In the genomic region with DNA sequence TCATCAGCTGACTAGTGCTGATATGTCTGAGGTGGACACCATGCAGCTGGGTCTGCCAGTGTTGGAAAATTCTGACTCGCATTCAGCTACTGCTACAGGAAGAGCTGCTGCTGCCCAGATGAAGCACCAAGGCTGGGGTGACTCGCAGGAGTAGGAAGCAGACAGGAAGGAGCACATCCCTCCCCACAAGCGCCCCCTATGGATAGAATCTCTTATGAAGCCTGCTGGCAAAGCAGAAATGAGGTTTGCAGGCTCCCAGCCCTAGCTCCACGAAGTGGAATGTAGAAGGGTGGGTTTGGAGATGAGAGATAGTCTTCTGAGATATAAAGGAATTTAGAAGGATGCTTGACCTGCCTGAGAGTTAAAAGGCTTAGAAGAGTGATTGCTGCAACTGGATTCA, we compare ENCODE assay signal across 12 cellular contexts.
DNase-seq lines count a peak whose midpoint lies in the region; TF ChIP-seq lines count a peak whose summit lies in the region.
"Had no signal": no experiment of that assay in that cellular context is flagged by ENCODE, and none has a peak within 500 bp of the region (broad histone marks: within the 10 kb centered on the region; RNA-seq: fewer than 3 reads in every experiment).

No MANE protein-coding gene starts in this region.

- no peaks in the 10 kb centered on the region for H3K36me3 Mint-ChIP-seq in glutamatergic neuron (ENCODE audit: unreplicated experiment)
- H3K36me3 Mint-ChIP-seq: activated naive CD8-positive, alpha-beta T cell treated with anti-CD3 and anti-CD28 coated beads for 36 hours had no signal

- TF ChIP-seq EP300 in suprapubic skin (IDR thresholded peaks at IDR 0.05) = no peak

- H3K4me3 Mint-ChIP-seq in glutamatergic neuron (ENCODE audit: unreplicated experiment) = no peak overlapping the region
- H3K4me3 Mint-ChIP-seq: activated naive CD8-positive, alpha-beta T cell treated with anti-CD3 and anti-CD28 coated beads for 36 hours had no signal

- H3K9me3 Mint-ChIP-seq in glutamatergic neuron (ENCODE audit: unreplicated experiment) = no peaks in the 10 kb centered on the region
- H3K9me3 Mint-ChIP-seq: activated naive CD8-positive, alpha-beta T cell treated with anti-CD3 and anti-CD28 coated beads for 36 hours had no signal

- H3K27me3 ChIP-seq in esophagus squamous epithelium (no peaks in the 10 kb centered on the region), suprapubic skin (no peaks in the 10 kb centered on the region)

- H3K4me3 ChIP-seq in GM12864 (ENCODE audit: low read depth, low read length) (no peak overlapping the region), esophagus squamous epithelium (no peak overlapping the region), suprapubic skin (no peak overlapping the region)
- H3K4me3 ChIP-seq: prostate gland had no signal

- DNase-seq in GM12864 (ENCODE audit: low read depth) = no peak
- peak; percentile 1 for DNase-seq in NCI-H82 treated with DMSO at 0.1 percent for 48 hours (lab: John Stamatoyannopoulos, UW; ENCODE audit: unreplicated experiment)
- no peak for DNase-seq in esophagus squamous epithelium (lab: John Stamatoyannopoulos, UW)
- no peak for DNase-seq in NOMO-1 (lab: John Stamatoyannopoulos, UW; ENCODE audit: unreplicated experiment in 2 of 2)
- DNase-seq in suprapubic skin (ENCODE audit: low spot score in 2 of 2) = no peak
- no peak for DNase-seq in glutamatergic neuron
- DNase-seq in NCI-H526 treated with DMSO at 0.1 percent for 48 hours (lab: John Stamatoyannopoulos, UW) = no peak
- DNase-seq: activated CD4-positive, CD25-positive, alpha-beta regulatory T cell; activated naive CD8-positive, alpha-beta T cell treated with anti-CD3 and anti-CD28 coated beads for 36 hours; NCI-H1105 treated with DMSO at 0.1 percent for 48 hours had no signal

- H3K36me3 ChIP-seq in esophagus squamous epithelium (no peaks in the 10 kb centered on the region), suprapubic skin (no peaks in the 10 kb centered on the region)
- H3K36me3 ChIP-seq: prostate gland had no signal

- H3K4me1 ChIP-seq in esophagus squamous epithelium (peaks cover 4 to 48% (median 9%) of the 10 kb centered on the region in 3 donors), suprapubic skin (peaks cover 30% of the 10 kb centered on the region)
- H3K4me1 ChIP-seq: prostate gland had no signal

- no peak overlapping the region for H3K27ac Mint-ChIP-seq in glutamatergic neuron (ENCODE audit: unreplicated experiment)
- H3K27ac Mint-ChIP-seq: activated naive CD8-positive, alpha-beta T cell treated with anti-CD3 and anti-CD28 coated beads for 36 hours had no signal

- H3K27me3 Mint-ChIP-seq in glutamatergic neuron (ENCODE audit: unreplicated experiment) = no peaks in the 10 kb centered on the region
- H3K27me3 Mint-ChIP-seq: activated naive CD8-positive, alpha-beta T cell treated with anti-CD3 and anti-CD28 coated beads for 36 hours had no signal

- H3K4me1 Mint-ChIP-seq in glutamatergic neuron (ENCODE audit: low read depth, unreplicated experiment) = no peaks in the 10 kb centered on the region
- H3K4me1 Mint-ChIP-seq: activated naive CD8-positive, alpha-beta T cell treated with anti-CD3 and anti-CD28 coated beads for 36 hours had no signal

- peak; percentile 41 for TF ChIP-seq CTCF in 22Rv1 (IDR thresholded peaks at IDR 0.05)
- TF ChIP-seq CTCF in GM12864 (IDR thresholded peaks at IDR 0.05; ENCODE audit: low read depth, low read length, missing control alignments) = peak; percentile 30
- peak in 1 of 6 experiments; percentile 44 for TF ChIP-seq CTCF in esophagus squamous epithelium (IDR thresholded peaks at IDR 0.05)
- no peak for TF ChIP-seq CTCF in suprapubic skin (IDR thresholded peaks at IDR 0.05)
- no peak for TF ChIP-seq CTCF in glutamatergic neuron (IDR thresholded peaks at IDR 0.05; ENCODE audit: partially characterized antibody, unreplicated experiment)

- TF ChIP-seq POLR2A in esophagus squamous epithelium (IDR thresholded peaks at IDR 0.05) = no peak
- no peak for TF ChIP-seq POLR2A in suprapubic skin (IDR thresholded peaks at IDR 0.05)

- no peak overlapping the region for H3K27ac ChIP-seq in 22Rv1
- H3K27ac ChIP-seq in esophagus squamous epithelium = peak overlapping the region in 3 of 4 donors; percentile 15 to 59 (median 45)
- no peak overlapping the region for H3K27ac ChIP-seq in suprapubic skin
- H3K27ac ChIP-seq: prostate gland had no signal

- WGBS in esophagus squamous epithelium, 2 donors = 65 to 85% methylated on average over 4 of the region's 4 CpGs
- 71% methylated on average over 4 of the region's 4 CpGs for WGBS in suprapubic skin

- intact Hi-C loops in esophagus squamous epithelium (cut with DNase I) = no loop called here

- H3K9me3 ChIP-seq in esophagus squamous epithelium (no peaks in the 10 kb centered on the region), suprapubic skin (no peaks in the 10 kb centered on the region)
- H3K9me3 ChIP-seq: prostate gland had no signal

Comparison
In these comparisons a context has a peak if more than half of its experiments do, and no peak if none do; other contexts are left out.
1. H3K27ac ChIP-seq: peak in esophagus squamous epithelium (3 of 4); none in 22Rv1 (single experiment) and suprapubic skin (single experiment).
2. CTCF ChIP-seq: peak in 22Rv1 (single experiment) and GM12864 (single experiment); none in suprapubic skin (0 of 2) and glutamatergic neuron (single experiment).